Comparison of ENCODE assay signal across 1 cellular context in genomic region chr19:51274371-51274770, GRCh38.
TF ChIP-seq lines count a peak whose summit lies in the region.

No MANE protein-coding gene starts in this region.

TF ChIP-seq in H1, 55 proteins besides CTCF, POLR2A, EP300 and RAD21:
- TF ChIP-seq ATF2 (IDR thresholded peaks at IDR 0.05; ENCODE audit: low read length) = no peak
- TF ChIP-seq SIRT6 (IDR thresholded peaks at IDR 0.05; ENCODE audit: low read length) = no peak
- TF ChIP-seq CHD7 (IDR thresholded peaks at IDR 0.05; ENCODE audit: insufficient replicate concordance, low read length) = no peak
- TF ChIP-seq GTF2F1 (IDR thresholded peaks at IDR 0.05; ENCODE audit: borderline replicate concordance, low read depth, low read length) = no peak
- TF ChIP-seq SP4 (IDR thresholded peaks at IDR 0.05; ENCODE audit: low read length) = no peak
